9 cellular contexts compared by ENCODE assay signal in the genomic region with DNA sequence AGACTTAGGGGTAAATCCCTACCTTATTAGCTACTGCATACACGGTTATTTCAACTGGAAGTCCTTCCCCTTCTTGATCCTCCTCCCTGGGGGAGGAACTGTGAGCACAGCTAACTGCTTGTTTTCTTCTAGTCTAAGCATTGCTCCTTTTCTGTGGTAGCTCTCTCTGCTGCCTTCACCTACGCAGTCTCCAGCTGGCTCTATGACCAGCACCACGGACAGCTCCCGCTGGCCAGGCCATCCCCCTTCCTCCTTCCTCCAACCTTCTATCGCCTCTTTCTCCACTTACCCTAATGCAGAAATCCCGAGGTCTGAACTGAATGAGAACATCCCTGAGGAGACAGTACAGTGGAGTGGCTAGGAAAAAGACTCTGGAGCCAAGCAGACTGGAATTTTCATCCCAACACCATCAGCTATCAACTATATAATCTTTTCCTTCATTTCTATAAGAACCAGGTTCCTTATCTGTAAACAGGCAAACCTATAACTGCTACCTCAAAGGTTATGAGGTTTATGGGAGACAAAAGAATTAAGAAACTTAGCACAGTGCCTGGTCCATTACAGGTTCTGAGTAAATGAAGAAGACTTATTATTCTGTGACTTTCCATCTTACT. TPM values are rescaled to one million over a fixed set of nuclear protein-coding genes. Genes with fewer than 3 reads are reported as not detected.
A peak's percentile ranks its signal among the peaks of the same experiment; 100 is the strongest.
DNase-seq lines count a peak whose midpoint lies in the region; ATAC-seq, FAIRE-seq and TF ChIP-seq lines count a peak whose summit lies in the region.
"Had no signal": no experiment of that assay in that cellular context is flagged by ENCODE, and none has a peak within 500 bp of the region (broad histone marks: within the 10 kb centered on the region; RNA-seq: fewer than 3 reads in every experiment).

No MANE protein-coding gene starts in this region.

- CTCF ChIA-PET in CD8-positive, alpha-beta T cell (lab: Charles Lee): interaction anchor here (2.0 kb wide), 1 partner anchor 16 kb away, joined by 7 read pairs; no protein-coding TSS in a partner anchor

- no peaks in the 10 kb centered on the region for H3K36me3 ChIP-seq in astrocyte (ENCODE audit: insufficient read depth, low read length)
- no peaks in the 10 kb centered on the region for H3K36me3 ChIP-seq in CD8-positive, alpha-beta T cell (ENCODE audit: insufficient read depth, low read length)

- no peak overlapping the region for H2AFZ ChIP-seq in astrocyte (ENCODE audit: low read depth, low read length)

- no peaks in the 10 kb centered on the region for H3K79me2 ChIP-seq in astrocyte (ENCODE audit: insufficient read depth, low read length)

- peaks cover 6% of the 10 kb centered on the region for H3K9me3 Mint-ChIP-seq in astrocyte (ENCODE audit: unreplicated experiment)
- no peaks in the 10 kb centered on the region for H3K9me3 Mint-ChIP-seq in CD8-positive, alpha-beta T cell

- no peak overlapping the region for H3K9ac ChIP-seq in astrocyte (ENCODE audit: low read length)

- no peaks in the 10 kb centered on the region for H3K9me3 ChIP-seq in astrocyte (ENCODE audit: insufficient read depth, low read depth, low read length)
- H3K9me3 ChIP-seq in CD8-positive, alpha-beta T cell (ENCODE audit: low read length): no peaks in the 10 kb centered on the region

- ATAC-seq in GM19395 (IDR thresholded peaks at IDR 0.05; ENCODE audit: unreplicated experiment) (no peak), HG02642 (IDR thresholded peaks at IDR 0.05; ENCODE audit: poor library complexity, unreplicated experiment) (no peak)
- ATAC-seq in CD8-positive, alpha-beta T cell: no peak

- no peak overlapping the region for H3K4me2 ChIP-seq in astrocyte (ENCODE audit: low read length)

- H3K4me1 ChIP-seq in astrocyte (ENCODE audit: insufficient read depth, low read length): no peaks in the 10 kb centered on the region
- peaks cover 3% of the 10 kb centered on the region for H3K4me1 ChIP-seq in CD8-positive, alpha-beta T cell (ENCODE audit: insufficient read depth, low read length)

- H3K27ac Mint-ChIP-seq in astrocyte (ENCODE audit: unreplicated experiment): no peak overlapping the region
- no peak overlapping the region for H3K27ac Mint-ChIP-seq in CD8-positive, alpha-beta T cell

- FAIRE-seq in astrocyte (lab: Jason Lieb, UNC) (no peak), D721Med (lab: Jason Lieb, UNC) (no peak)

- H3K27me3 ChIP-seq in astrocyte (ENCODE audit: insufficient read depth, low read length): peaks cover 46% of the 10 kb centered on the region
- peaks cover 20% of the 10 kb centered on the region for H3K27me3 ChIP-seq in CD8-positive, alpha-beta T cell (ENCODE audit: insufficient read depth, low read length)

- intact Hi-C loops in CD8-positive, alpha-beta T cell (cut with DNase I, micrococcal nuclease): loop anchor here in 1 of 2 experiments (5.0 kb wide), 1 partner anchor 261 kb away; a partner anchor contains a TSS

- no peak for TF ChIP-seq CTCF in astrocyte (IDR thresholded peaks at IDR 0.05; ENCODE audit: insufficient read depth, low read depth, low read length)
- no peak for TF ChIP-seq CTCF in CD8-positive, alpha-beta T cell (IDR thresholded peaks at IDR 0.05)
- TF ChIP-seq CTCF in D721Med (IDR thresholded peaks at IDR 0.05; ENCODE audit: insufficient read depth, missing control alignments): no peak

- H3K4me3 Mint-ChIP-seq in astrocyte (ENCODE audit: unreplicated experiment): no peak overlapping the region
- no peak overlapping the region for H3K4me3 Mint-ChIP-seq in CD8-positive, alpha-beta T cell

- H4K20me1 ChIP-seq in astrocyte (ENCODE audit: insufficient read depth, low read length): no peaks in the 10 kb centered on the region

- H3K36me3 Mint-ChIP-seq in astrocyte (ENCODE audit: low read depth, unreplicated experiment): no peaks in the 10 kb centered on the region
- no peaks in the 10 kb centered on the region for H3K36me3 Mint-ChIP-seq in CD8-positive, alpha-beta T cell

- POLR2A ChIA-PET in CD8-positive, alpha-beta T cell (lab: Charles Lee): no interaction called here

- H3K27ac ChIP-seq in astrocyte (ENCODE audit: low read depth, low read length): no peak overlapping the region
- no peak overlapping the region for H3K27ac ChIP-seq in CD8-positive, alpha-beta T cell (ENCODE audit: low read depth, low read length)

- peak; percentile 35 for DNase-seq in ELR (ENCODE audit: low read depth)
- peak; percentile 32 for DNase-seq in LHCN-M2 (ENCODE audit: low read depth)
- DNase-seq in astrocyte (ENCODE audit: low read depth): peak; percentile 20
- DNase-seq in medulla oblongata (ENCODE audit: extremely low spot score): peak; percentile 9
- no peak for DNase-seq in CD8-positive, alpha-beta T cell
- DNase-seq in D721Med (ENCODE audit: insufficient read length, low spot score): no peak
- DNase-seq: NCI-H524 had no signal

- peaks cover 81% of the 10 kb centered on the region for H3K27me3 Mint-ChIP-seq in astrocyte (ENCODE audit: low read depth, unreplicated experiment)
- peaks cover 66% of the 10 kb centered on the region for H3K27me3 Mint-ChIP-seq in CD8-positive, alpha-beta T cell (ENCODE audit: low read depth)

- no peaks in the 10 kb centered on the region for H3K4me1 Mint-ChIP-seq in astrocyte (ENCODE audit: low read depth, unreplicated experiment)
- peaks cover 7% of the 10 kb centered on the region for H3K4me1 Mint-ChIP-seq in CD8-positive, alpha-beta T cell (ENCODE audit: low read depth)

- H3K4me3 ChIP-seq in astrocyte (ENCODE audit: insufficient read depth, low read depth, low read length): no peak overlapping the region
- H3K4me3 ChIP-seq in CD8-positive, alpha-beta T cell (ENCODE audit: low read depth, low read length): no peak overlapping the region

RNA-seq across cellular contexts. Expression of a gene that starts 4.7 kb away (rescaled TPM):
- total RNA-seq in LHCN-M2 (2014; rRNA removed) (under 0.01 TPM in 1 of 2 replicates, not detected in the other), astrocyte (0.22 and 0.27 TPM in 2 replicates)
- not detected for polyA plus RNA-seq in LHCN-M2 (2012)
- not detected for total RNA-seq in CD8-positive, alpha-beta T cell

RNA-seq across cellular contexts. Expression of a gene that starts 14.7 kb away (rescaled TPM):
- total RNA-seq in LHCN-M2 (2014; rRNA removed) (not detected in 2 replicates), astrocyte (not detected in 2 replicates)
- polyA plus RNA-seq in LHCN-M2 (2012): not detected
- total RNA-seq in CD8-positive, alpha-beta T cell: not detected

RNA-seq across cellular contexts. Expression of a gene that starts 52.8 kb away (rescaled TPM):
- total RNA-seq in LHCN-M2 (2014; rRNA removed) (not detected in 2 replicates), astrocyte (not detected in 2 replicates)
- polyA plus RNA-seq in LHCN-M2 (2012): not detected
- total RNA-seq in CD8-positive, alpha-beta T cell: not detected

Comparison
In these comparisons a context has a peak if more than half of its experiments do, and no peak if none do; other contexts are left out.
1. DNase-seq: peak in ELR (single experiment), LHCN-M2 (single experiment), astrocyte (single experiment) and medulla oblongata (single experiment); none in CD8-positive, alpha-beta T cell (0 of 7) and D721Med (single experiment).